In the genomic region with DNA sequence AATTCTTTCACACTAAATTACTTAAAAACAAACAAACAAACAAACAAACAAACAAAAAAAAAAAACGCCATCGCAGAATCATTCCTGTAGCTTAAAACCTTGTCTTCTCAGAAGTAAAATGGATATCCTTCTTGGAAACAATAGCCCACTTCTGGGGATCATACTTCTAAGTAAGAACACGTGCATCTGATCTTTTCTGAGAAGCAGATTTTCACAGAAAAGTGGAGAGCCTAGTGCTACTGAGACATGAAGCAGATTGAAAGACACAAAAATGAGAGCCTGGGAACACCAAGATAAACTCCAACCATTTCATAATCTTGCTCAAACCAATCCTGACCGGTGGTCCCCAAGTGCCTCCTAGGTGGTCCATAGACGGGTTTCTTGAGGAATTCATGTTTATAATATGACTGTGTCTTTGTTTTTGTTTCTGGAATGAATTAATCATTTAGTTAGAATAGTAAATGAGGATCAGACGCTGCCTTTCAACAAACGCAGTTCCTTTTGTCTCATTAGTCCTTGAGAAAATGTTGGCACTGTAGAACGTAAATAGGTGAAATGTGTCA, we compare ENCODE assay signal across 3 cellular contexts.
TF ChIP-seq lines count a peak whose summit lies in the region.

No MANE protein-coding gene starts in this region.

TF ChIP-seq in HCT116, 20 proteins besides CTCF, POLR2A, EP300 and RAD21:
- no peak for TF ChIP-seq EZH2 (IDR thresholded peaks at IDR 0.05)
- TF ChIP-seq, protein P1, sequence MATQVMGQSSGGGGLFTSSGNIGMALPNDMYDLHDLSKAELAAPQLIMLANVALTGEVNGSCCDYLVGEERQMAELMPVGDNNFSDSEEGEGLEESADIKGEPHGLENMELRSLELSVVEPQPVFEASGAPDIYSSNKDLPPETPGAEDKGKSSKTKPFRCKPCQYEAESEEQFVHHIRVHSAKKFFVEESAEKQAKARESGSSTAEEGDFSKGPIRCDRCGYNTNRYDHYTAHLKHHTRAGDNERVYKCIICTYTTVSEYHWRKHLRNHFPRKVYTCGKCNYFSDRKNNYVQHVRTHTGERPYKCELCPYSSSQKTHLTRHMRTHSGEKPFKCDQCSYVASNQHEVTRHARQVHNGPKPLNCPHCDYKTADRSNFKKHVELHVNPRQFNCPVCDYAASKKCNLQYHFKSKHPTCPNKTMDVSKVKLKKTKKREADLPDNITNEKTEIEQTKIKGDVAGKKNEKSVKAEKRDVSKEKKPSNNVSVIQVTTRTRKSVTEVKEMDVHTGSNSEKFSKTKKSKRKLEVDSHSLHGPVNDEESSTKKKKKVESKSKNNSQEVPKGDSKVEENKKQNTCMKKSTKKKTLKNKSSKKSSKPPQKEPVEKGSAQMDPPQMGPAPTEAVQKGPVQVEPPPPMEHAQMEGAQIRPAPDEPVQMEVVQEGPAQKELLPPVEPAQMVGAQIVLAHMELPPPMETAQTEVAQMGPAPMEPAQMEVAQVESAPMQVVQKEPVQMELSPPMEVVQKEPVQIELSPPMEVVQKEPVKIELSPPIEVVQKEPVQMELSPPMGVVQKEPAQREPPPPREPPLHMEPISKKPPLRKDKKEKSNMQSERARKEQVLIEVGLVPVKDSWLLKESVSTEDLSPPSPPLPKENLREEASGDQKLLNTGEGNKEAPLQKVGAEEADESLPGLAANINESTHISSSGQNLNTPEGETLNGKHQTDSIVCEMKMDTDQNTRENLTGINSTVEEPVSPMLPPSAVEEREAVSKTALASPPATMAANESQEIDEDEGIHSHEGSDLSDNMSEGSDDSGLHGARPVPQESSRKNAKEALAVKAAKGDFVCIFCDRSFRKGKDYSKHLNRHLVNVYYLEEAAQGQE (IDR thresholded peaks at IDR 0.05; ENCODE audit: low read depth) = no peak
- TF ChIP-seq JUND (IDR thresholded peaks at IDR 0.05) = no peak
- TF ChIP-seq ELF1 (IDR thresholded peaks at IDR 0.05; ENCODE audit: borderline replicate concordance, low read depth) = no peak
- TF ChIP-seq POLR2AphosphoS5 (IDR thresholded peaks at IDR 0.05; ENCODE audit: low read depth, low read length) = no peak
- no peak for TF ChIP-seq SP1 (IDR thresholded peaks at IDR 0.05; ENCODE audit: low read depth)
- TF ChIP-seq FOSL1 (IDR thresholded peaks at IDR 0.05; ENCODE audit: low read depth) = no peak
- TF ChIP-seq ZNF274 (IDR thresholded peaks at IDR 0.05; ENCODE audit: low read depth, low read length) = no peak
- TF ChIP-seq, protein P2, sequence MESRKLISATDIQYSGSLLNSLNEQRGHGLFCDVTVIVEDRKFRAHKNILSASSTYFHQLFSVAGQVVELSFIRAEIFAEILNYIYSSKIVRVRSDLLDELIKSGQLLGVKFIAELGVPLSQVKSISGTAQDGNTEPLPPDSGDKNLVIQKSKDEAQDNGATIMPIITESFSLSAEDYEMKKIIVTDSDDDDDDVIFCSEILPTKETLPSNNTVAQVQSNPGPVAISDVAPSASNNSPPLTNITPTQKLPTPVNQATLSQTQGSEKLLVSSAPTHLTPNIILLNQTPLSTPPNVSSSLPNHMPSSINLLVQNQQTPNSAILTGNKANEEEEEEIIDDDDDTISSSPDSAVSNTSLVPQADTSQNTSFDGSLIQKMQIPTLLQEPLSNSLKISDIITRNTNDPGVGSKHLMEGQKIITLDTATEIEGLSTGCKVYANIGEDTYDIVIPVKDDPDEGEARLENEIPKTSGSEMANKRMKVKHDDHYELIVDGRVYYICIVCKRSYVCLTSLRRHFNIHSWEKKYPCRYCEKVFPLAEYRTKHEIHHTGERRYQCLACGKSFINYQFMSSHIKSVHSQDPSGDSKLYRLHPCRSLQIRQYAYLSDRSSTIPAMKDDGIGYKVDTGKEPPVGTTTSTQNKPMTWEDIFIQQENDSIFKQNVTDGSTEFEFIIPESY (IDR thresholded peaks at IDR 0.05; ENCODE audit: extremely low read depth, insufficient replicate concordance, low read length) = no peak
- TF ChIP-seq, protein P3, sequence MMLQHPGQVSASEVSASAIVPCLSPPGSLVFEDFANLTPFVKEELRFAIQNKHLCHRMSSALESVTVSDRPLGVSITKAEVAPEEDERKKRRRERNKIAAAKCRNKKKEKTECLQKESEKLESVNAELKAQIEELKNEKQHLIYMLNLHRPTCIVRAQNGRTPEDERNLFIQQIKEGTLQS (IDR thresholded peaks at IDR 0.05) = no peak
- TF ChIP-seq TCF7L2 (IDR thresholded peaks at IDR 0.05; ENCODE audit: borderline replicate concordance, extremely low read depth, insufficient read depth, insufficient read length) = no peak
- TF ChIP-seq ZFX (IDR thresholded peaks at IDR 0.05) = no peak
TF ChIP-seq in HCT116: peak in this region for 0.

TF ChIP-seq in K562, 482 proteins besides CTCF, POLR2A, EP300 and RAD21:
- TF ChIP-seq PTTG1 (tag; IDR thresholded peaks at IDR 0.05; ENCODE audit: low read depth) (no peak), SNIP1 (IDR thresholded peaks at IDR 0.05; ENCODE audit: low read depth) (no peak), TAL1 (IDR thresholded peaks at IDR 0.05) (peak; percentile 47; the same call in 1 of the 2 replicates), NCOA1 (IDR thresholded peaks at IDR 0.05; ENCODE audit: low read depth) (no peak), ARID1B (IDR thresholded peaks at IDR 0.05) (0 out of 2 replicates have a peak, but pooled peaks have one; percentile 31), DDX20 (tag; IDR thresholded peaks at IDR 0.05; ENCODE audit: low read depth) (no peak), CBFA2T3 (IDR thresholded peaks at IDR 0.05) (peak; percentile 54), BHLHE40 (IDR thresholded peaks at IDR 0.05; ENCODE audit: low read length) (0 out of 2 replicates have a peak, but pooled peaks have one; percentile 10), KDM1A (IDR thresholded peaks at IDR 0.05) (0 out of 4 replicates have a peak, but pooled peaks of 1 of the 2 experiments have one; percentile 9), CC2D1A (IDR thresholded peaks at IDR 0.05) (peak; percentile 99), CBFA2T2 (conservative IDR thresholded peaks at IDR 0.05) (peak; percentile 23; the same call in 1 of the 2 replicates), MEF2A (IDR thresholded peaks at IDR 0.05; ENCODE audit: control insufficient read depth, low read depth, low read length) (no peak), EGR1 (conservative IDR thresholded peaks at IDR 0.05) (0 out of 2 replicates have a peak, but pooled peaks have one; percentile 8), STAT5A (IDR thresholded peaks at IDR 0.05; ENCODE audit: borderline replicate concordance, low read length) (peak; percentile 54; the same call in 1 of the 2 replicates), HDAC1 (IDR thresholded peaks at IDR 0.05) (0 out of 4 replicates have a peak, but pooled peaks of 1 of the 2 experiments have one; percentile 19), ESRRB (CRISPR knock-in tag; IDR thresholded peaks at IDR 0.05; ENCODE audit: borderline replicate concordance) (no peak), SRF (CRISPR knock-in tag; IDR thresholded peaks at IDR 0.05) (no peak)
- TF ChIP-seq, protein P4, sequence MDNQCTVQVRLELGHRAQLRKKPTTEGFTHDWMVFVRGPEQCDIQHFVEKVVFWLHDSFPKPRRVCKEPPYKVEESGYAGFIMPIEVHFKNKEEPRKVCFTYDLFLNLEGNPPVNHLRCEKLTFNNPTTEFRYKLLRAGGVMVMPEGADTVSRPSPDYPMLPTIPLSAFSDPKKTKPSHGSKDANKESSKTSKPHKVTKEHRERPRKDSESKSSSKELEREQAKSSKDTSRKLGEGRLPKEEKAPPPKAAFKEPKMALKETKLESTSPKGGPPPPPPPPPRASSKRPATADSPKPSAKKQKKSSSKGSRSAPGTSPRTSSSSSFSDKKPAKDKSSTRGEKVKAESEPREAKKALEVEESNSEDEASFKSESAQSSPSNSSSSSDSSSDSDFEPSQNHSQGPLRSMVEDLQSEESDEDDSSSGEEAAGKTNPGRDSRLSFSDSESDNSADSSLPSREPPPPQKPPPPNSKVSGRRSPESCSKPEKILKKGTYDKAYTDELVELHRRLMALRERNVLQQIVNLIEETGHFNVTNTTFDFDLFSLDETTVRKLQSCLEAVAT (IDR thresholded peaks at IDR 0.05) = peak in 1 of 2 experiments; percentile 71; a peak in 2 of 4 replicates
- TF ChIP-seq, protein P5, sequence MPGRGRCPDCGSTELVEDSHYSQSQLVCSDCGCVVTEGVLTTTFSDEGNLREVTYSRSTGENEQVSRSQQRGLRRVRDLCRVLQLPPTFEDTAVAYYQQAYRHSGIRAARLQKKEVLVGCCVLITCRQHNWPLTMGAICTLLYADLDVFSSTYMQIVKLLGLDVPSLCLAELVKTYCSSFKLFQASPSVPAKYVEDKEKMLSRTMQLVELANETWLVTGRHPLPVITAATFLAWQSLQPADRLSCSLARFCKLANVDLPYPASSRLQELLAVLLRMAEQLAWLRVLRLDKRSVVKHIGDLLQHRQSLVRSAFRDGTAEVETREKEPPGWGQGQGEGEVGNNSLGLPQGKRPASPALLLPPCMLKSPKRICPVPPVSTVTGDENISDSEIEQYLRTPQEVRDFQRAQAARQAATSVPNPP (IDR thresholded peaks at IDR 0.05; ENCODE audit: borderline replicate concordance, insufficient read depth, insufficient read length) = no peak
- TF ChIP-seq, protein P6, sequence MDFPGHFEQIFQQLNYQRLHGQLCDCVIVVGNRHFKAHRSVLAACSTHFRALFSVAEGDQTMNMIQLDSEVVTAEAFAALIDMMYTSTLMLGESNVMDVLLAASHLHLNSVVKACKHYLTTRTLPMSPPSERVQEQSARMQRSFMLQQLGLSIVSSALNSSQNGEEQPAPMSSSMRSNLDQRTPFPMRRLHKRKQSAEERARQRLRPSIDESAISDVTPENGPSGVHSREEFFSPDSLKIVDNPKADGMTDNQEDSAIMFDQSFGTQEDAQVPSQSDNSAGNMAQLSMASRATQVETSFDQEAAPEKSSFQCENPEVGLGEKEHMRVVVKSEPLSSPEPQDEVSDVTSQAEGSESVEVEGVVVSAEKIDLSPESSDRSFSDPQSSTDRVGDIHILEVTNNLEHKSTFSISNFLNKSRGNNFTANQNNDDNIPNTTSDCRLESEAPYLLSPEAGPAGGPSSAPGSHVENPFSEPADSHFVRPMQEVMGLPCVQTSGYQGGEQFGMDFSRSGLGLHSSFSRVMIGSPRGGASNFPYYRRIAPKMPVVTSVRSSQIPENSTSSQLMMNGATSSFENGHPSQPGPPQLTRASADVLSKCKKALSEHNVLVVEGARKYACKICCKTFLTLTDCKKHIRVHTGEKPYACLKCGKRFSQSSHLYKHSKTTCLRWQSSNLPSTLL (IDR thresholded peaks at IDR 0.05) = peak; percentile 97

TF ChIP-seq in GM23338, 12 proteins besides CTCF, POLR2A, EP300 and RAD21:
- no peak for TF ChIP-seq ZNF114 (CRISPR knock-in tag; IDR thresholded peaks at IDR 0.05)
